ENCODE assay signal across 1 cellular context in genomic region chr4:186844059-186844681, GRCh38.
TF ChIP-seq lines count a peak whose summit lies in the region.

No MANE protein-coding gene starts in this region.

TF ChIP-seq in H1, 55 proteins besides CTCF, POLR2A, EP300 and RAD21 (continued from another document):
- no peak for TF ChIP-seq ATF2 (IDR thresholded peaks at IDR 0.05; ENCODE audit: low read length)
- no peak for TF ChIP-seq JUN (IDR thresholded peaks at IDR 0.05; ENCODE audit: low read depth, low read length)
TF ChIP-seq in H1: peak in this region for 0.
